8 cellular contexts compared by ENCODE assay signal in the genomic region with DNA sequence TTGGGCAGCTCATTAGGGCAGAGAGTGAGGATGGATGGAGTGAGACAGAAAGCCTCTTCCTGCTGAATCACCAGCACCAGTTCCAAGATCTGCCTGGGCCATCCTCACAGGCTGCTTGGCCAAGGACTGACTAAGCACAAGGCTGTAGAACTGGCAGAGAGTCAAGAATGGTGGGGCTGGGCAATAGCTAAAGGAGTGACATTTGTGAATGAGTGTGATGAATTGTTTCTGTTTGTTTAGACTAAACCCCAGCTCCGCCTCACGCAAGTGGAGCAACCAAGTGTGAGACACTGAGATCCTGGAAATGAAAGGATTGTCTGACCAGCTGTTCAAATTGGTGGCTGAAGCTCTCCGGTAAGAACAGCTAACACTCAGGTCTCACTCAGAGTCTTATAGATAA. TPM values are rescaled to one million over a fixed set of nuclear protein-coding genes. Genes with fewer than 3 reads are reported as not detected.
DNase-seq lines count a peak whose midpoint lies in the region; ATAC-seq lines count a peak whose summit lies in the region.

No MANE protein-coding gene starts in this region.

- DNase-seq in HK-2 (ENCODE audit: unreplicated experiment), result peak; percentile 81
- peak; percentile 99 for DNase-seq in RPMI7951 (ENCODE audit: low read depth)
- peak; percentile 82 for DNase-seq in glomerular visceral epithelial cell (ENCODE audit: extremely low spot score)
- peak; percentile 100 for DNase-seq in skeletal muscle cell (ENCODE audit: low read depth)
- no peak for DNase-seq in activated T-cell treated with anti-CD3 and anti-CD28 coated beads, Interleukin-2, amount 50 U/mL, for 48 hours
- DNase-seq in DMS114 treated with DMSO at 0.1 percent for 48 hours (lab: John Stamatoyannopoulos, UW; ENCODE audit: unreplicated experiment), result no peak
- DNase-seq in CD4-positive, alpha-beta memory T cell, result no peak

- POLR2A ChIA-PET in CD4-positive, alpha-beta memory T cell (lab: Charles Lee; ENCODE audit: partially characterized antibody), result no interaction called here

- H3K36me3 ChIP-seq in CD4-positive, alpha-beta memory T cell (ENCODE audit: insufficient read depth, low read length), result no peaks in the 10 kb centered on the region

- H3K9me3 Mint-ChIP-seq in CD4-positive, alpha-beta memory T cell, result peaks cover 0 to 5% (median 2%) of the 10 kb centered on the region in 8 donors

- intact Hi-C loops in CD4-positive, alpha-beta memory T cell (cut with micrococcal nuclease), result no loop called here

- no peaks in the 10 kb centered on the region for H3K4me1 Mint-ChIP-seq in CD4-positive, alpha-beta memory T cell

- CTCF ChIA-PET in CD4-positive, alpha-beta memory T cell (lab: Charles Lee; ENCODE audit: partially characterized antibody), result no interaction called here

- no peak overlapping the region for H3K27ac ChIP-seq in CD4-positive, alpha-beta memory T cell (ENCODE audit: low read depth, low read length)

- no peaks in the 10 kb centered on the region for H3K36me3 Mint-ChIP-seq in CD4-positive, alpha-beta memory T cell

- H3K27me3 ChIP-seq in CD4-positive, alpha-beta memory T cell (ENCODE audit: insufficient read depth, low read length), result no peaks in the 10 kb centered on the region

- H3K4me3 ChIP-seq in skeletal muscle cell (ENCODE audit: low read depth, low read length), result no peak overlapping the region
- H3K4me3 ChIP-seq in CD4-positive, alpha-beta memory T cell (ENCODE audit: low read length in 2 of 2), result no peak overlapping the region

- H3K4me3 Mint-ChIP-seq in CD4-positive, alpha-beta memory T cell, result no peak overlapping the region

- no peaks in the 10 kb centered on the region for H3K27me3 Mint-ChIP-seq in CD4-positive, alpha-beta memory T cell

- no peak for ATAC-seq in HG03097 (IDR thresholded peaks at IDR 0.05; ENCODE audit: low FRiP score, unreplicated experiment)

- no peak overlapping the region for H3K27ac Mint-ChIP-seq in CD4-positive, alpha-beta memory T cell

- H3K9me3 ChIP-seq in CD4-positive, alpha-beta memory T cell (ENCODE audit: control insufficient read depth in 1 of 2, low read length in 2 of 2), result no peaks in the 10 kb centered on the region

- no peaks in the 10 kb centered on the region for H3K4me1 ChIP-seq in CD4-positive, alpha-beta memory T cell (ENCODE audit: insufficient read depth, low read length)

RNA-seq across cellular contexts. Expression of a gene that starts 38.6 kb away (rescaled TPM):
- total RNA-seq in RPMI7951 (2014; rRNA removed; shearing (Covaris generic)), result under 0.01 TPM in 1 of 2 replicates, not detected in the other
- not detected for total RNA-seq in CD4-positive, alpha-beta memory T cell
- polyA plus RNA-seq in CD4-positive, alpha-beta memory T cell, result not detected

RNA-seq across cellular contexts. Expression of a gene that starts 44.8 kb away (rescaled TPM):
- total RNA-seq in RPMI7951 (2014; rRNA removed; shearing (Covaris generic)), result not detected in 2 replicates
- total RNA-seq in CD4-positive, alpha-beta memory T cell, result not detected
- not detected for polyA plus RNA-seq in CD4-positive, alpha-beta memory T cell

Comparison
In these comparisons a context has a peak if more than half of its experiments do, and no peak if none do; other contexts are left out.
1. DNase-seq: peak in HK-2 (single experiment), RPMI7951 (single experiment), glomerular visceral epithelial cell (single experiment) and skeletal muscle cell (single experiment); none in activated T-cell treated with anti-CD3 and anti-CD28 coated beads, Interleukin-2, amount 50 U/mL, for 48 hours (0 of 2), DMS114 treated with DMSO at 0.1 percent for 48 hours (single experiment) and CD4-positive, alpha-beta memory T cell (0 of 5).